ENCODE assay signal across 31 cellular contexts in genomic region chr3:24034464-24034863, GRCh38.
"Had no signal": no experiment of that assay in that cellular context is flagged by ENCODE, and none has a peak within 500 bp of the region (broad histone marks: within the 10 kb centered on the region; RNA-seq: fewer than 3 reads in every experiment).

No MANE protein-coding gene starts in this region.

- H3K4me3 ChIP-seq: ascending aorta, cardiac muscle cell, MG63 had no signal

- H3K27ac ChIP-seq: ascending aorta, cardiac muscle cell, RWPE1, WERI-Rb-1 had no signal

- H3K27me3 ChIP-seq: ascending aorta, cardiac muscle cell, MG63 had no signal

- H3K9me3 Mint-ChIP-seq: activated CD4-positive, alpha-beta memory T cell treated with anti-CD3 and anti-CD28 coated beads, Interleukin-2, amount 10 ng/mL, durations not matched to agents 7 days and 5 days; activated T-cell treated with anti-CD3 and anti-CD28 coated beads, Interleukin-2, amount 50 U/mL, for 72 hours; central memory CD8-positive, alpha-beta T cell had no signal

- H3K27ac Mint-ChIP-seq: activated CD4-positive, alpha-beta memory T cell treated with anti-CD3 and anti-CD28 coated beads, Interleukin-2, amount 10 ng/mL, durations not matched to agents 7 days and 5 days; activated naive CD8-positive, alpha-beta T cell treated with anti-CD3 and anti-CD28 coated beads for 36 hours; activated T-cell treated with anti-CD3 and anti-CD28 coated beads, Interleukin-2, amount 50 U/mL, for 72 hours; activated T-helper 17 cell treated with anti-CD3 and anti-CD28 coated beads, Interleukin-2, amount 50 U/mL, for 72 hours had no signal

- H3K9me3 ChIP-seq: MG63 had no signal

- H3K4me1 Mint-ChIP-seq: activated CD4-positive, alpha-beta memory T cell treated with anti-CD3 and anti-CD28 coated beads, Interleukin-2, amount 10 ng/mL, durations not matched to agents 7 days and 5 days; activated naive CD8-positive, alpha-beta T cell treated with anti-CD3 and anti-CD28 coated beads for 36 hours; activated T-helper 17 cell treated with anti-CD3 and anti-CD28 coated beads, Interleukin-2, amount 50 U/mL, for 72 hours; central memory CD8-positive, alpha-beta T cell had no signal

- DNase-seq: activated CD4-positive, alpha-beta memory T cell treated with anti-CD3 and anti-CD28 coated beads, Interleukin-2, amount 10 ng/mL, durations not matched to agents 7 days and 5 days; activated CD4-positive, alpha-beta T cell treated with anti-CD3 and anti-CD28 coated beads for 1 hour; activated CD4-positive, alpha-beta T cell treated with anti-CD3 and anti-CD28 coated beads for 48 hours; activated CD4-positive, CD25-positive, alpha-beta regulatory T cell; activated effector memory CD4-positive, alpha-beta T cell treated with anti-CD3 and anti-CD28 coated beads, Interleukin-2, amount 50 U/mL, for 16 hours; activated naive CD4-positive, alpha-beta T cell; activated naive CD4-positive, alpha-beta T cell treated with anti-CD3 and anti-CD28 coated beads, Interleukin-2, amount 50 U/mL, for 16 hours; activated naive CD8-positive, alpha-beta T cell treated with anti-CD3 and anti-CD28 coated beads for 36 hours; activated T-cell treated with anti-CD3 and anti-CD28 coated beads, Interleukin-2, amount 50 U/mL, for 1 hour; activated T-cell treated with anti-CD3 and anti-CD28 coated beads, Interleukin-2, amount 50 U/mL, for 72 hours; amygdala; Kasumi-1; MG63; NCI-H1048; NCI-H1105 treated with DMSO at 0.1 percent for 48 hours; NCI-H1436; NCI-H1694 treated with DMSO at 0.1 percent for 48 hours; NCI-H2029; NCI-H345; NCI-H524 treated with DMSO at 0.1 percent for 48 hours; NK-92 treated with Interleukin-12 subunit alpha and Interleukin-12 subunit beta, amount 100 ng/mL, for 24 hours; PC-3; SIG-M5; T1000; WERI-Rb-1 had no signal

- ATAC-seq: activated T-cell treated with anti-CD3 and anti-CD28 coated beads, Interleukin-2, amount 50 U/mL, for 72 hours; activated T-helper 17 cell treated with anti-CD3 and anti-CD28 coated beads, Interleukin-2, amount 50 U/mL, for 72 hours; PC-3; Right ventricle myocardium inferior had no signal

- H3K36me3 Mint-ChIP-seq: activated naive CD8-positive, alpha-beta T cell treated with anti-CD3 and anti-CD28 coated beads for 36 hours had no signal

- H3K36me3 ChIP-seq: ascending aorta, cardiac muscle cell, MG63, WERI-Rb-1 had no signal

- H3K27me3 Mint-ChIP-seq: activated CD4-positive, alpha-beta memory T cell treated with anti-CD3 and anti-CD28 coated beads, Interleukin-2, amount 10 ng/mL, durations not matched to agents 7 days and 5 days; activated T-helper 17 cell treated with anti-CD3 and anti-CD28 coated beads, Interleukin-2, amount 50 U/mL, for 72 hours had no signal

- H3K4me3 Mint-ChIP-seq: activated CD4-positive, alpha-beta memory T cell treated with anti-CD3 and anti-CD28 coated beads, Interleukin-2, amount 10 ng/mL, durations not matched to agents 7 days and 5 days; activated naive CD8-positive, alpha-beta T cell treated with anti-CD3 and anti-CD28 coated beads for 36 hours; activated T-cell treated with anti-CD3 and anti-CD28 coated beads, Interleukin-2, amount 50 U/mL, for 72 hours; activated T-helper 17 cell treated with anti-CD3 and anti-CD28 coated beads, Interleukin-2, amount 50 U/mL, for 72 hours; central memory CD8-positive, alpha-beta T cell had no signal
